ENCODE assay signal across 15 cellular contexts in the genomic region with DNA sequence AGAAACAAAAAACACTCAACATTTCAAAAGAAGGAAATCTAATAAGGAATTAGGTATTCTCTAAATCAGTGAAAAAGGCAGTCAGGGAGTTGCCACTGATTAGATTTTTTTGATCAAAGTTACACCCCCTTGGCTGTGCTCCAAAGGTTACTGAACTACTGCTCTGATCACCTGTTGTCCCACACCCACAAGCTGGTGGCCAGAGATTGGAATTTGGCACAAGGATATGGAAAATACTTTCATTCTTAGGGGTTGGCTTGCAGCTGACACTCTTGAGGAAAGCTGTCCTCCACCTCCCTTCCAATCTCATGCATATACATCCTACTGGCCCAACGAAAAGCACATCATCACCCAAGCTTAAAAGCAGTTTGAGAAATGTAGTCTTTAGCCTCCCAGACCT.
"Had no signal": no experiment of that assay in that cellular context is flagged by ENCODE, and none has a peak within 500 bp of the region (broad histone marks: within the 10 kb centered on the region; RNA-seq: fewer than 3 reads in every experiment).

No MANE protein-coding gene starts in this region.

- H3K4me1 ChIP-seq: gastroesophageal sphincter, right atrium auricular region, upper lobe of left lung had no signal

- H3K27ac ChIP-seq: cardiac muscle cell, gastroesophageal sphincter, heart right ventricle, neutrophil, right atrium auricular region, upper lobe of left lung, VCaP had no signal

- ATAC-seq: gastroesophageal sphincter, left cardiac atrium, natural killer cell had no signal

- H3K36me3 ChIP-seq: cardiac muscle cell, gastroesophageal sphincter, heart right ventricle, neutrophil, right atrium auricular region, upper lobe of left lung had no signal

- H3K9me3 ChIP-seq: gastroesophageal sphincter, heart right ventricle, neutrophil, right atrium auricular region, upper lobe of left lung had no signal

- H3K4me3 ChIP-seq: cardiac muscle cell, gastroesophageal sphincter, heart right ventricle, right atrium auricular region, upper lobe of left lung had no signal

- DNase-seq: activated CD4-positive, alpha-beta T cell treated with anti-CD3 and anti-CD28 coated beads for 1 hour; activated CD4-positive, alpha-beta T cell treated with anti-CD3 and anti-CD28 coated beads, Interleukin-2, amount 50 U/mL, for 48 hours; activated naive CD4-positive, alpha-beta T cell treated with anti-CD3 and anti-CD28 coated beads, Interleukin-2, amount 10 ng/mL, durations not matched to agents 7 days and 5 days; activated T-cell treated with anti-CD3 and anti-CD28 coated beads, Interleukin-2, amount 50 U/mL, for 24 hours; heart right ventricle; left cardiac atrium; natural killer cell; posterior cingulate gyrus; T-helper 1 cell; upper lobe of left lung had no signal

- H3K27me3 ChIP-seq: cardiac muscle cell, gastroesophageal sphincter, heart right ventricle, neutrophil, right atrium auricular region, upper lobe of left lung had no signal
